Comparison of ENCODE assay signal across 8 cellular contexts in the genomic region with DNA sequence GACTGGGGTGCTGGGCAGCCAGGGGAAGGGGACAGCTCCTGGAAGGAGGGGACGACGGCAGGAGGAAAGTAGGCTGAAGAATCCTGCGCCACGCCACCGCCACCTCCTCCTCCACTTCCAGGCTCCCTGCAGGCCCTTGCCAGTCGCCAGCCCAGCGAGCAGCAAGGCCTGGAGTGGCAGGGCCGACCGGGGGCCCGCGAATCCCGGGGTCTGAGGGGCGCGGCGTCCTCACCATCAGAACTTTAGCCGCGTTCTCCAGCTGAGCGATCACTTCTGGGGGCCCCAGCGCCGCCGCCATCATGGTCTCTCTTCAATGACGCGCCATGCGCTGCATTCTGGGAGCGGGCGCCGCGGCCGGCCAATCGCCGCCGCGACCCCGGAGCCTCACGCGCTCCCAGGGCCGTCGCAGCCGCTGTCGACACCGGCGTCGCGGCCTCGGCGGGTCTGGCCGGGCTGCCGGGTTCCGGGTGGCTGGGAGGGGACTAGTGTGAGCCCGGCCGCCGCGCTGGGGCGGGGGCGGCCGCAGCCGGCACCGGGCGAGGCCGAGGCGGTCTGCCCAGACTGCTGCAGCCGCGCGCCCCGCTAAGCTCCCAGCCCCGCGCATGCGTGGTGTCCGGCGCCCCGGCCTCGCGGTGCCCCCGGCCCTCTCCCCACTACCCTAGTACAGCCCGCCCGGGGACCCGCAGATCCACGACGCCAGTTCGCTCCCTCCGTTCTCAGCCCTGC. TPM values are rescaled to one million over a fixed set of nuclear protein-coding genes. Genes with fewer than 3 reads are reported as not detected.
DNase-seq lines count a peak whose midpoint lies in the region; ATAC-seq, FAIRE-seq and TF ChIP-seq lines count a peak whose summit lies in the region.

A gene (minus strand): TSS at position 309 of the 726 bp plus-strand sequence. CDS start 8 bp downstream, at position 301.

- H3K27ac ChIP-seq in CD4-positive, alpha-beta memory T cell (ENCODE audit: low read depth, low read length): peak within 1 kb of the TSS; percentile 89
- peak within 1 kb of the TSS; percentile 65 for H3K27ac ChIP-seq in endothelial cell of umbilical vein (ENCODE audit: insufficient read depth, low read depth, low read length)

- peak within 1 kb of the TSS; percentile 93 to 98 (median 96) for H3K4me3 Mint-ChIP-seq in CD4-positive, alpha-beta memory T cell

- peak within 1 kb of the TSS; percentile 97 to 98 for H3K4me3 ChIP-seq in CD4-positive, alpha-beta memory T cell (ENCODE audit: low read length in 2 of 2)
- H3K4me3 ChIP-seq in NT2/D1 (ENCODE audit: insufficient read length, low read depth): peak within 1 kb of the TSS; percentile 91
- peak within 1 kb of the TSS; percentile 60 to 100 (median 86) for H3K4me3 ChIP-seq in endothelial cell of umbilical vein (replicated peaks in 1 of 3; ENCODE audit: insufficient read depth in 1 of 3, low read depth in 1 of 3, low read length in 3 of 3)
- H3K4me3 ChIP-seq in mononuclear cell (ENCODE audit: low read length): peak within 1 kb of the TSS; percentile 83

- peak; percentile 80 for FAIRE-seq in endothelial cell of umbilical vein (lab: Jason Lieb, UNC)

- H3K27ac Mint-ChIP-seq in CD4-positive, alpha-beta memory T cell: peak within 1 kb of the TSS; percentile 89 to 98 (median 95)

- no peaks in the 10 kb centered on the region for H3K27me3 ChIP-seq in CD4-positive, alpha-beta memory T cell (ENCODE audit: insufficient read depth, low read length)
- H3K27me3 ChIP-seq in NT2/D1 (ENCODE audit: insufficient read depth, insufficient read length) (no peaks in the 10 kb centered on the region), endothelial cell of umbilical vein (ENCODE audit: control insufficient read depth in 2 of 2, insufficient read depth in 2 of 2, low read length in 2 of 2) (no peaks in the 10 kb centered on the region), mononuclear cell (ENCODE audit: insufficient read depth, low read length) (no peaks in the 10 kb centered on the region)

- peak within 1 kb of the TSS; percentile 94 for H2AFZ ChIP-seq in endothelial cell of umbilical vein (ENCODE audit: low read depth, low read length)

- H3K36me3 Mint-ChIP-seq in CD4-positive, alpha-beta memory T cell: peaks cover 15% of the 10 kb centered on the region in 2 donors

- peaks cover 23 to 38% (median 29%) of the 10 kb centered on the region in 4 donors for H3K4me1 Mint-ChIP-seq in CD4-positive, alpha-beta memory T cell

- no TSS peak for BruUV-seq in endothelial cell of umbilical vein (replicated peaks; lab: Mats Ljungman, UMichigan)

- DNase-seq in CD4-positive, alpha-beta memory T cell: peak; percentile 77 to 81 (median 79)
- DNase-seq in NT2/D1 (ENCODE audit: low read depth, low spot score) (no peak), endothelial cell of umbilical vein (ENCODE audit: low read depth, low spot score) (peak; percentile 81)
- DNase-seq in activated CD8-positive, alpha-beta memory T cell treated with anti-CD3 and anti-CD28 coated beads, Interleukin-2, amount 50 U/mL, for 4 hours: peak; percentile 81
- DNase-seq in stimulated activated CD8-positive, alpha-beta memory T cell treated with anti-CD3 and anti-CD28 coated beads, Interleukin-4, amount 100 ng/mL, for 1 hour (ENCODE audit: low read depth in 2 of 2, low spot score in 1 of 2): peak; percentile 50 to 52

- ATAC-seq in GM19372 (IDR thresholded peaks at IDR 0.05; ENCODE audit: low read depth, unreplicated experiment) (peak; percentile 94), HG03521 (IDR thresholded peaks at IDR 0.05; ENCODE audit: unreplicated experiment) (peak; percentile 89)

- H3K9me3 Mint-ChIP-seq in CD4-positive, alpha-beta memory T cell: no peaks in the 10 kb centered on the region

- peaks cover 0 to 2% of the 10 kb centered on the region in 2 donors for H3K27me3 Mint-ChIP-seq in CD4-positive, alpha-beta memory T cell

- POLR2A ChIA-PET in CD4-positive, alpha-beta memory T cell (lab: Charles Lee; ENCODE audit: partially characterized antibody): interaction anchor here (1.0 to 3.3 kb wide), 6 partner anchors 11 to 1039 kb away, joined by 3 to 16 read pairs (median 5); a partner anchor contains a TSS
- POLR2A ChIA-PET in endothelial cell of umbilical vein (lab: Charles Lee): no interaction called here

- H3K79me2 ChIP-seq in endothelial cell of umbilical vein (ENCODE audit: control insufficient read depth, insufficient read depth, low read length): peaks cover 47% of the 10 kb centered on the region

- no peaks in the 10 kb centered on the region for H4K20me1 ChIP-seq in endothelial cell of umbilical vein (replicated peaks; ENCODE audit: control insufficient read depth, extremely low read depth, insufficient read depth, low read length)

- H3K4me1 ChIP-seq in CD4-positive, alpha-beta memory T cell (ENCODE audit: insufficient read depth, low read length): peaks cover 34% of the 10 kb centered on the region
- H3K4me1 ChIP-seq in NT2/D1 (ENCODE audit: insufficient read depth, insufficient read length) (no peaks in the 10 kb centered on the region), endothelial cell of umbilical vein (ENCODE audit: control insufficient read depth, extremely low read depth, insufficient read depth, low read length) (peaks cover 12% of the 10 kb centered on the region), mononuclear cell (ENCODE audit: insufficient read depth, low read length) (peaks cover 14% of the 10 kb centered on the region)

- CTCF ChIA-PET in CD4-positive, alpha-beta memory T cell (lab: Charles Lee; ENCODE audit: partially characterized antibody): interaction anchor here (0.9 to 2.1 kb wide), 4 partner anchors 18 to 575 kb away, joined by 3 to 6 read pairs (median 4); no protein-coding TSS in a partner anchor
- CTCF ChIA-PET in endothelial cell of umbilical vein (lab: Charles Lee): interaction anchor here (0.7 to 1.7 kb wide), 4 partner anchors 20 to 706 kb away, joined by 3 to 5 read pairs (median 4); no protein-coding TSS in a partner anchor

- H3K4me2 ChIP-seq in endothelial cell of umbilical vein (ENCODE audit: insufficient read depth, low read length): peak within 1 kb of the TSS; percentile 89

- peak; percentile 83 for TF ChIP-seq POLR2A in endothelial cell of umbilical vein (IDR thresholded peaks at IDR 0.05; ENCODE audit: low read depth, low read length)

- TF ChIP-seq CTCF in endothelial cell of umbilical vein (IDR thresholded peaks at IDR 0.05; ENCODE audit: extremely low read depth in 1 of 2, insufficient read depth in 1 of 2, low read depth in 1 of 2, low read length in 2 of 2): no peak

- no peaks in the 10 kb centered on the region for H3K36me3 ChIP-seq in CD4-positive, alpha-beta memory T cell (ENCODE audit: insufficient read depth, low read length)
- H3K36me3 ChIP-seq in NT2/D1 (ENCODE audit: insufficient read depth, insufficient read length, low read length): peaks cover 24% of the 10 kb centered on the region
- H3K36me3 ChIP-seq in endothelial cell of umbilical vein (ENCODE audit: control insufficient read depth in 2 of 2, extremely low read depth in 1 of 2, insufficient read depth in 2 of 2, low read length in 2 of 2): no peaks in the 10 kb centered on the region

- dilution Hi-C loops in endothelial cell of umbilical vein (cut with MboI; ENCODE audit: extremely low pct_ligation_motif_present, low sequenced_read_pairs): no loop called here

- no peaks in the 10 kb centered on the region for H3K9me3 ChIP-seq in CD4-positive, alpha-beta memory T cell (ENCODE audit: control insufficient read depth in 1 of 2, low read length in 2 of 2)
- H3K9me3 ChIP-seq in NT2/D1 (ENCODE audit: insufficient read depth, low read length) (no peaks in the 10 kb centered on the region), endothelial cell of umbilical vein (replicated peaks; ENCODE audit: control insufficient read depth, insufficient read depth, low read length) (no peaks in the 10 kb centered on the region), mononuclear cell (ENCODE audit: low read depth, low read length) (no peaks in the 10 kb centered on the region)

- intact Hi-C loops in CD4-positive, alpha-beta memory T cell (cut with micrococcal nuclease): loop anchor here (1.0 to 10.0 kb wide), 6 partner anchors 11 to 702 kb away; a partner anchor contains a TSS
- intact Hi-C loops in endothelial cell of umbilical vein (cut with micrococcal nuclease): loop anchor here (1.0 to 2.0 kb wide), 3 partner anchors 20 to 336 kb away; a partner anchor contains a TSS

- H3K9me1 ChIP-seq in endothelial cell of umbilical vein (replicated peaks; ENCODE audit: control insufficient read depth, extremely low read depth, insufficient read depth, low read length): no peaks in the 10 kb centered on the region

- H3K9ac ChIP-seq in NT2/D1 (ENCODE audit: insufficient read length, low read depth): peak within 1 kb of the TSS; percentile 86
- H3K9ac ChIP-seq in endothelial cell of umbilical vein (replicated peaks; ENCODE audit: extremely low read depth, insufficient read depth, low read length): peak within 1 kb of the TSS; percentile 92

TF ChIP-seq in endothelial cell of umbilical vein, 7 proteins besides CTCF, POLR2A, EP300 and RAD21:
- TF ChIP-seq EZH2 (IDR thresholded peaks at IDR 0.05; ENCODE audit: borderline replicate concordance, low read depth, low read length, severe bottlenecking): no peak
- peak; percentile 93 for TF ChIP-seq POLR2AphosphoS5 (IDR thresholded peaks at IDR 0.05; ENCODE audit: insufficient read depth, low read depth, low read length)
- TF ChIP-seq, protein P1, sequence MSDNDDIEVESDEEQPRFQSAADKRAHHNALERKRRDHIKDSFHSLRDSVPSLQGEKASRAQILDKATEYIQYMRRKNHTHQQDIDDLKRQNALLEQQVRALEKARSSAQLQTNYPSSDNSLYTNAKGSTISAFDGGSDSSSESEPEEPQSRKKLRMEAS (IDR thresholded peaks at IDR 0.05; ENCODE audit: insufficient read depth, insufficient read length): peak; percentile 50

RNA-seq across cellular contexts. Expression of the gene that starts here (rescaled TPM):
- 10 to 100 TPM; 25.5 to 27.4 TPM for total RNA-seq in CD4-positive, alpha-beta memory T cell
- polyA plus RNA-seq in CD4-positive, alpha-beta memory T cell: 1 to 10 TPM; 5.2 to 9.2 TPM
- total RNA-seq in endothelial cell of umbilical vein (21.3 and 22.5 TPM in 2 replicates), mononuclear cell (35.1 TPM)
- polyA plus RNA-seq in endothelial cell of umbilical vein: 4.7 and 6.0 TPM in 2 replicates
- polyA plus RNA-seq in endothelial cell of umbilical vein (2011; cell fraction: cytosol; rRNA removed): 5.9 TPM in 2 replicates
- polyA plus RNA-seq in endothelial cell of umbilical vein (2011; cell fraction: nucleus; rRNA removed): 16.1 and 20.8 TPM in 2 replicates
- polyA plus RNA-seq in endothelial cell of umbilical vein (2012): 9.6 and 14.8 TPM in 2 replicates
- polyA minus RNA-seq in endothelial cell of umbilical vein: 21.7 and 24.9 TPM in 2 replicates
- 15.7 TPM for polyA minus RNA-seq in endothelial cell of umbilical vein (2011; cell fraction: cytosol; rRNA and poly(A)+ RNA removed)
- 24.4 and 35.9 TPM in 2 replicates for polyA minus RNA-seq in endothelial cell of umbilical vein (2011; cell fraction: nucleus; rRNA and poly(A)+ RNA removed)
